11 cellular contexts compared by ENCODE assay signal in the genomic region with DNA sequence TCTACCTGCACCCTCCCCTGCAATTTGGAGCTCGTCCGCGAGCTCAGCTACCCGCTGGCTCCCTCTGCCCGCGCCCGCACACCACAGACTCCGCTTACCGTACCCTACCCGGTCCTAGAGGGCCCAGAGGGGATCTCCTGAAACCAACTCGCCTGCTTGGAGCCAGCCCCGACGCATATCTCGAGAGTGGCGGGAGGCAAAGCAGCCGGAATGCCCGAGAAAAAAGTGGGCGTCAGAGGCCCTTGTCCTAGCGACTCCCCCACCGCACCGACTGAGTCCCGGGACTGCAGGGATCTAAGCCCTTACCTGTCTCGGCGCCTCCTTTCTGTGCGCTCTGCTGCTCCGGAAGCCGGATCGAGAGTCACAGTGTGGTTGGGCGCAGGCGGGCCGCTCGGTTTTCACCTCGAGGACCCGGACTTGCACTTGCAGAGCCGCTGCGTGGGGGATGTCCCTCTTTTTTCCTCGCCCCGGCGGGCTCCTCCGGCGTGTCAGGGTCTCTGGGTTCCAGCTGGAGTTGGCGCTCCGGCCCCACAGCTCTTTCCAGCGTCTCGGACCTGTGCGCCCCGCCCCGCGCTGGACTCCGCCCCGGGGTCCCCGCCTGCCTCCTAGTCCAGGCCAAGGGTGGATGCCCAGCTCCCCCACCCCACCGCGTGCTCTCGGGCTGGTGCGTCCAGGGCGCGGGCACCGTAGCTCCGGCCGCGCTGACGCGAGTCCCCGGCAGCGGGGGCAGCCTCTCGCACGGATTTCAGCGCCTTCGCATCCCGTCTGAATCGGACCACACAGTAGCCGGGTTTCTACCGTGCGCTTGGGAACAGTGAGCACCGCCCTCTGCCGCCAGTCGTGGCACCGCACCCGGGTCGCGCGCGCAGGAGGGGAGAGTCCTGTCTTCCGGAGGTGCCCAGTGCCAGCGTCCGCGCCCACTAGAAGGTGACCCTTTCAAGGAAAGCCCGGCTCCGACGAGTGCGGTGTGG. TPM values are rescaled to one million over a fixed set of nuclear protein-coding genes. Genes with fewer than 3 reads are reported as not detected.
DNase-seq lines count a peak whose midpoint lies in the region; ATAC-seq and TF ChIP-seq lines count a peak whose summit lies in the region.
"Had no signal": no experiment of that assay in that cellular context is flagged by ENCODE, and none has a peak within 500 bp of the region (broad histone marks: within the 10 kb centered on the region; RNA-seq: fewer than 3 reads in every experiment).

A gene (minus strand): TSS at position 767 of the 971 bp plus-strand sequence. CDS start 2,585 bp downstream, outside the sequence.

- H3K4me3 Mint-ChIP-seq in MCF 10A (ENCODE audit: unreplicated experiment) (no peak within 1 kb of the TSS), CD14-positive monocyte (peak within 1 kb of the TSS in 1 of 2 donors; percentile 73)

- no peak within 1 kb of the TSS for H3K27ac Mint-ChIP-seq in MCF 10A (ENCODE audit: low read depth, unreplicated experiment)
- H3K27ac Mint-ChIP-seq in CD14-positive monocyte = no peak within 1 kb of the TSS

- TF ChIP-seq CTCF in breast epithelium (IDR thresholded peaks at IDR 0.05) (no peak), MCF 10A (IDR thresholded peaks at IDR 0.05; ENCODE audit: unreplicated experiment) (no peak), CD14-positive monocyte (IDR thresholded peaks at IDR 0.05) (no peak)

- peaks cover 5% of the 10 kb centered on the region for H3K9me3 Mint-ChIP-seq in MCF 10A (ENCODE audit: unreplicated experiment)
- H3K9me3 Mint-ChIP-seq in CD14-positive monocyte = peaks cover 0 to 16% (median 9%) of the 10 kb centered on the region in 7 donors

- no peaks in the 10 kb centered on the region for H3K4me1 ChIP-seq in breast epithelium

- H3K27me3 Mint-ChIP-seq in MCF 10A (ENCODE audit: insufficient read depth, unreplicated experiment) (peaks cover 79% of the 10 kb centered on the region), CD14-positive monocyte (ENCODE audit: low read depth in 3 of 3) (peaks cover 56 to 73% (median 60%) of the 10 kb centered on the region in 3 donors)

- POLR2A ChIA-PET in MCF 10A (lab: Yijun Ruan, JAX) = no interaction called here

- peak; percentile 77 for ATAC-seq in SK-N-SH treated with all-trans-retinoic acid at 6 μM for 48 hours
- peak; percentile 42 for ATAC-seq in stimulated activated naive CD8-positive, alpha-beta T cell treated with anti-CD3 and anti-CD28 coated beads, Interleukin-15, Interleukin-2, amounts not matched to agents 100 U/mL and 50 U/mL, for 24 hours
- no peak for ATAC-seq in HG03457 (IDR thresholded peaks at IDR 0.05; ENCODE audit: unreplicated experiment)
- no peak for ATAC-seq in HG03025 (IDR thresholded peaks at IDR 0.05; ENCODE audit: low FRiP score, unreplicated experiment)

- H3K4me3 ChIP-seq in breast epithelium (peak within 1 kb of the TSS in 2 of 3 donors; percentile 17 to 19), iPS-18c (ENCODE audit: insufficient read depth, low read depth, low read length) (peak within 1 kb of the TSS; percentile 84)

- H3K27me3 ChIP-seq in breast epithelium = peaks cover 0 to 45% of the 10 kb centered on the region in 2 donors

- H3K9me3 ChIP-seq in breast epithelium = no peaks in the 10 kb centered on the region
- peaks cover 5% of the 10 kb centered on the region for H3K9me3 ChIP-seq in iPS-18c (ENCODE audit: control insufficient read depth, insufficient read depth, low read length)

- no TSS peak for BruUV-seq in MCF 10A (replicated peaks; lab: Mats Ljungman, UMichigan)

- DNase-seq in breast epithelium (ENCODE audit: low spot score in 2 of 2) = no peak
- DNase-seq in MCF 10A (ENCODE audit: unreplicated experiment) = no peak
- DNase-seq in stimulated activated naive CD8-positive, alpha-beta T cell treated with anti-CD3 and anti-CD28 coated beads, Interleukin-15, Interleukin-2, amounts not matched to agents 100 U/mL and 50 U/mL, for 24 hours = peak; percentile 37
- DNase-seq in CD14-positive monocyte (ENCODE audit: low spot score) = no peak
- DNase-seq: NCI-H2171 had no signal

- H3K36me3 ChIP-seq in breast epithelium = no peaks in the 10 kb centered on the region

- no peaks in the 10 kb centered on the region for H3K4me1 Mint-ChIP-seq in MCF 10A (ENCODE audit: insufficient read depth, unreplicated experiment)
- peaks cover 3% of the 10 kb centered on the region for H3K4me1 Mint-ChIP-seq in CD14-positive monocyte

- intact Hi-C loops in breast epithelium (cut with DNase I; ENCODE audit: low total_unique reads) = no loop called here
- intact Hi-C loops in MCF 10A (cut with micrococcal nuclease) = no loop called here
- intact Hi-C loops in CD14-positive monocyte (cut with micrococcal nuclease) = no loop called here

- no peak for TF ChIP-seq POLR2A in breast epithelium (IDR thresholded peaks at IDR 0.05)

- CTCF ChIA-PET in MCF 10A (lab: Yijun Ruan, JAX) = interaction anchor here (0.7 kb wide), 1 partner anchor 725 kb away, joined by 3 read pairs; no protein-coding TSS in a partner anchor

- H3K36me3 Mint-ChIP-seq in MCF 10A (ENCODE audit: insufficient read depth, unreplicated experiment) (no peaks in the 10 kb centered on the region), CD14-positive monocyte (no peaks in the 10 kb centered on the region)

- no peak within 1 kb of the TSS for H3K27ac ChIP-seq in breast epithelium

TF ChIP-seq in SK-N-SH treated with all-trans-retinoic acid at 6 μM for 48 hours, 23 proteins besides CTCF, POLR2A, EP300 and RAD21:
- no peak for TF ChIP-seq BACH2 (CRISPR knock-in tag; IDR thresholded peaks at IDR 0.05; ENCODE audit: borderline replicate concordance)
- TF ChIP-seq, protein P1, sequence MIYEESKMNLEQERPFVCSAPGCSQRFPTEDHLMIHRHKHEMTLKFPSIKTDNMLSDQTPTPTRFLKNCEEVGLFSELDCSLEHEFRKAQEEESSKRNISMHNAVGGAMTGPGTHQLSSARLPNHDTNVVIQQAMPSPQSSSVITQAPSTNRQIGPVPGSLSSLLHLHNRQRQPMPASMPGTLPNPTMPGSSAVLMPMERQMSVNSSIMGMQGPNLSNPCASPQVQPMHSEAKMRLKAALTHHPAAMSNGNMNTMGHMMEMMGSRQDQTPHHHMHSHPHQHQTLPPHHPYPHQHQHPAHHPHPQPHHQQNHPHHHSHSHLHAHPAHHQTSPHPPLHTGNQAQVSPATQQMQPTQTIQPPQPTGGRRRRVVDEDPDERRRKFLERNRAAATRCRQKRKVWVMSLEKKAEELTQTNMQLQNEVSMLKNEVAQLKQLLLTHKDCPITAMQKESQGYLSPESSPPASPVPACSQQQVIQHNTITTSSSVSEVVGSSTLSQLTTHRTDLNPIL (CRISPR knock-in tag; IDR thresholded peaks at IDR 0.05; ENCODE audit: low read depth) = no peak
- TF ChIP-seq GLIS3 (CRISPR knock-in tag; IDR thresholded peaks at IDR 0.05) = no peak
- no peak for TF ChIP-seq TOX (CRISPR knock-in tag; IDR thresholded peaks at IDR 0.05; ENCODE audit: borderline replicate concordance)
- TF ChIP-seq ZNF8 (CRISPR knock-in tag; IDR thresholded peaks at IDR 0.05) = no peak
- TF ChIP-seq ZNF70 (CRISPR knock-in tag; IDR thresholded peaks at IDR 0.05) = no peak

RNA-seq across cellular contexts. Expression of the gene that starts here (rescaled TPM):
- total RNA-seq in breast epithelium (not detected), MCF 10A (2022) (not detected in 2 replicates)
- polyA plus RNA-seq in CD14-positive monocyte = not detected
- total RNA-seq: dermis microvascular lymphatic vessel endothelial cell, mucosa of gallbladder had no signal

Comparison
In these comparisons a context has a peak if more than half of its experiments do, and no peak if none do; other contexts are left out.
1. ATAC-seq: peak in SK-N-SH treated with all-trans-retinoic acid at 6 μM for 48 hours (single experiment) and stimulated activated naive CD8-positive, alpha-beta T cell treated with anti-CD3 and anti-CD28 coated beads, Interleukin-15, Interleukin-2, amounts not matched to agents 100 U/mL and 50 U/mL, for 24 hours (single experiment); none in HG03457 (single experiment) and HG03025 (single experiment).